13 cellular contexts compared by ENCODE assay signal in genomic region chr15:59701880-59702279, GRCh38. TPM values are rescaled to one million over a fixed set of nuclear protein-coding genes. Genes with fewer than 3 reads are reported as not detected.
DNase-seq lines count a peak whose midpoint lies in the region; FAIRE-seq and TF ChIP-seq lines count a peak whose summit lies in the region.
"Had no signal": no experiment of that assay in that cellular context is flagged by ENCODE, and none has a peak within 500 bp of the region (broad histone marks: within the 10 kb centered on the region; RNA-seq: fewer than 3 reads in every experiment).

No MANE protein-coding gene starts in this region.

- peak overlapping the region; percentile 28 for H4K8ac ChIP-seq in mesendoderm (ENCODE audit: low read depth, low read length)

- no peak overlapping the region for H2BK15ac ChIP-seq in mesendoderm (replicated peaks; ENCODE audit: low read depth)

- H3K79me1 ChIP-seq in mesendoderm (ENCODE audit: low read length): no peaks in the 10 kb centered on the region

- H2AK5ac ChIP-seq in mesendoderm (ENCODE audit: low read length): no peak overlapping the region

- H3K4ac ChIP-seq in mesendoderm (ENCODE audit: low read depth, low read length): no peak overlapping the region

- H3K79me2 ChIP-seq in mesendoderm (ENCODE audit: control insufficient read depth, insufficient read depth, low read length): no peaks in the 10 kb centered on the region

- H3K9me3 ChIP-seq in MG63 (no peaks in the 10 kb centered on the region), HAP-1 (no peaks in the 10 kb centered on the region)

- no peak overlapping the region for H3K4me3 ChIP-seq in MG63
- no peak overlapping the region for H3K4me3 ChIP-seq in mesendoderm (ENCODE audit: low read length)
- no peak overlapping the region for H3K4me3 ChIP-seq in HAP-1

- H4K5ac ChIP-seq in mesendoderm (ENCODE audit: low read length): no peak overlapping the region

- H3K4me2 ChIP-seq in mesendoderm (ENCODE audit: low read length): no peak overlapping the region
- H3K4me2 ChIP-seq: KMS-11 had no signal

- H3K27ac ChIP-seq in mesendoderm (ENCODE audit: low read depth, low read length): peak overlapping the region; percentile 74
- H3K27ac ChIP-seq: KMS-11 had no signal

- DNase-seq in D721Med (ENCODE audit: insufficient read length, low spot score) (peak; percentile 48), MG63 (peak; percentile 56), amniotic epithelial cell (ENCODE audit: low read depth) (peak; percentile 13), mesendoderm (no peak), foreskin melanocyte (no peak), HAP-1 (ENCODE audit: low spot score in 2 of 2) (no peak), NCI-H774 (lab: John Stamatoyannopoulos, UW) (no peak)
- DNase-seq: CD4-positive, alpha-beta T cell; DMS79; NCI-H1092 treated with DMSO at 0.1 percent for 48 hours; NCI-H526 treated with DMSO at 0.1 percent for 48 hours had no signal

- no CpG with 5 or more reads among the region's 4 CpGs for WGBS in mesendoderm (ENCODE audit: extremely low coverage, insufficient coverage, low lambda C conversion rate)

- H3K27me3 ChIP-seq in MG63 (no peaks in the 10 kb centered on the region), mesendoderm (ENCODE audit: insufficient read depth, low read length, poor library complexity) (no peaks in the 10 kb centered on the region), HAP-1 (ENCODE audit: low read depth) (peaks cover 34% of the 10 kb centered on the region)

- no peak overlapping the region for H3K23ac ChIP-seq in mesendoderm (ENCODE audit: low read length)

- in situ Hi-C loops in HAP-1 (cut with MboI; ENCODE audit: low sequenced_read_pairs): no loop called here

- H3K36me3 ChIP-seq in MG63 (no peaks in the 10 kb centered on the region), mesendoderm (ENCODE audit: control insufficient read depth, insufficient read depth, low read length) (no peaks in the 10 kb centered on the region), HAP-1 (replicated peaks) (no peaks in the 10 kb centered on the region)

- H3K9ac ChIP-seq in mesendoderm (ENCODE audit: low read length): no peak overlapping the region
- H3K9ac ChIP-seq: KMS-11 had no signal

- H3K4me1 ChIP-seq in mesendoderm (ENCODE audit: control insufficient read depth, low read depth, low read length) (peaks cover 2% of the 10 kb centered on the region), HAP-1 (no peaks in the 10 kb centered on the region)

- H3K56ac ChIP-seq in mesendoderm (ENCODE audit: low read length): peak overlapping the region; percentile 50

- no peak for TF ChIP-seq CTCF in D721Med (IDR thresholded peaks at IDR 0.05; ENCODE audit: insufficient read depth, missing control alignments)

- H2BK5ac ChIP-seq in mesendoderm (ENCODE audit: low read length): no peak overlapping the region

- no peak overlapping the region for H3K18ac ChIP-seq in mesendoderm (ENCODE audit: low read length)

- peak; percentile 91 for FAIRE-seq in D721Med (lab: Jason Lieb, UNC)
- FAIRE-seq: HepG2 had no signal

- peak overlapping the region; percentile 90 for H2BK120ac ChIP-seq in mesendoderm (ENCODE audit: low read depth, low read length)

RNA-seq across cellular contexts. Expression of gene BNIP2, which starts 12.8 kb away (rescaled TPM):
- 125 and 259 TPM in 2 replicates for total RNA-seq in MG63 (2014; rRNA removed; shearing (Covaris generic); ENCODE audit: low replicate concordance)
- 27.4 TPM for polyA plus RNA-seq in mesendoderm (2013, experiment 1 of 2)
- polyA plus RNA-seq in mesendoderm (2013, experiment 2 of 2): 28.2 TPM

RNA-seq across cellular contexts. Expression of gene GTF2A2, which starts 44.6 kb away (rescaled TPM):
- total RNA-seq in MG63 (2014; rRNA removed; shearing (Covaris generic); ENCODE audit: low replicate concordance): 55.3 and 149 TPM in 2 replicates
- polyA plus RNA-seq in mesendoderm (2013, experiment 1 of 2): 269 TPM
- polyA plus RNA-seq in mesendoderm (2013, experiment 2 of 2): 266 TPM

Comparison
In these comparisons a context has a peak if more than half of its experiments do, and no peak if none do; other contexts are left out.
1. DNase-seq: peak in D721Med (single experiment), MG63 (single experiment) and amniotic epithelial cell (single experiment); none in mesendoderm (single experiment), foreskin melanocyte (single experiment), HAP-1 (0 of 2) and NCI-H774 (single experiment).